In the genomic region with DNA sequence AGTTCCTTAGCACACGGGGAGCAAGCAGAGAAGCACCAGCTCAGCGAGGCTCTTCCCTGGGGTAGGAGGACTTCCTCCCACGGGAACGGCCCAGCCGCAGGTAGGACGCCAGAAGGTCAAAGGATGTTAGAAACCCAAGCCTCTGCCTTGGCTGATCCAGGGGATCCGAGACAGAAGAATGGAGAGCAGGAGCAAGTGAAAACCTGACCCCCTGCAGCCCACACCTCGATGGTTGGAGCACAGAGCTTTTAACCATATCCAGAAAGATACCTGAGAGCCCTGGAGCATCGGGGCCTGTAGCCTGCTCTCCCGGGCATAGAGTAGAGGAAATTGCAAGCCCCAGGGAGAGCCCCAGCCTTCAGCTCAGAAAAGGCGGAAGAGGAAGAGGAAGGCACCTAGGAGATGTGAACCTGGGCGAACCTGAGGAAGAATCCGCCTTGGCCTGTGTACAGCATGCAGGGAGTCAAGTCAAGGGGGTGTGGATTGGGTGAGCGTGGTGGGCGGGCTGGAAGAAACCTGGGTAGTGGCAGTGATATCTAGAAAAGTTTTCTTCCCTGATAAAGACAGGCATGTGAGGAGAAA, we compare ENCODE assay signal across 17 cellular contexts.
DNase-seq lines count a peak whose midpoint lies in the region; ATAC-seq and TF ChIP-seq lines count a peak whose summit lies in the region.
"Had no signal": no experiment of that assay in that cellular context is flagged by ENCODE, and none has a peak within 500 bp of the region (broad histone marks: within the 10 kb centered on the region; RNA-seq: fewer than 3 reads in every experiment).

No MANE protein-coding gene starts in this region.

- H3K27ac Mint-ChIP-seq in osteocyte (ENCODE audit: unreplicated experiment), result no peak overlapping the region
- H3K27ac Mint-ChIP-seq: GM23338, HFFc6 had no signal

- TF ChIP-seq CTCF in osteocyte (IDR thresholded peaks at IDR 0.05), result no peak

- H2BK5ac ChIP-seq in mesenchymal stem cell (ENCODE audit: low read depth, low read length, poor library complexity, severe bottlenecking), result no peak overlapping the region

- H2BK120ac ChIP-seq in mesenchymal stem cell (ENCODE audit: low read depth, low read length), result peak overlapping the region; percentile 40

- WGBS in mesenchymal stem cell, result 97% methylated on average over 15 of the region's 15 CpGs

- peak overlapping the region in 1 of 2 experiments; percentile 89 for H3K4ac ChIP-seq in mesenchymal stem cell (ENCODE audit: low read depth in 1 of 2, low read length in 2 of 2)

- no peak overlapping the region for H2AFZ ChIP-seq in mesenchymal stem cell (ENCODE audit: low read depth, low read length)
- H2AFZ ChIP-seq: GM23338 had no signal

- no peak for ATAC-seq in HG03520 (IDR thresholded peaks at IDR 0.05; ENCODE audit: unreplicated experiment)
- ATAC-seq in GM19328 (IDR thresholded peaks at IDR 0.05; ENCODE audit: unreplicated experiment), result no peak
- ATAC-seq: A549, GM12878, GM23338 had no signal

- H4K91ac ChIP-seq in mesenchymal stem cell (ENCODE audit: low read length), result peak overlapping the region; percentile 19

- H2AK5ac ChIP-seq in mesenchymal stem cell (ENCODE audit: low read length, severe bottlenecking), result no peak overlapping the region

- peaks cover 30% of the 10 kb centered on the region for H3K4me1 Mint-ChIP-seq in osteocyte (ENCODE audit: unreplicated experiment)
- H3K4me1 Mint-ChIP-seq: CD4-positive, CD25-positive, alpha-beta regulatory T cell had no signal

- no peaks in the 10 kb centered on the region for H3K79me1 ChIP-seq in mesenchymal stem cell (replicated peaks; ENCODE audit: low read length, poor library complexity, severe bottlenecking)

- no peak overlapping the region; a peak in 2 of 22 replicates for H3K9ac ChIP-seq in BLaER1 treated with 17β-estradiol and CSF1 and Interleukin-3, amounts not matched to agents 10 nM and 100 nM
- no peak overlapping the region for H3K9ac ChIP-seq in mesenchymal stem cell (ENCODE audit: low read length)

- no peaks in the 10 kb centered on the region for H3K36me3 Mint-ChIP-seq in osteocyte (ENCODE audit: unreplicated experiment)
- H3K36me3 Mint-ChIP-seq: CD4-positive, CD25-positive, alpha-beta regulatory T cell had no signal

- H2BK12ac ChIP-seq in mesenchymal stem cell (ENCODE audit: low read length in 2 of 2), result peak overlapping the region; percentile 63 to 100

- H3K27ac ChIP-seq in BLaER1 treated with 17β-estradiol and CSF1 and Interleukin-3, amounts not matched to agents 10 nM and 100 nM, result peak overlapping the region in 4 of 11 experiments; percentile 56 to 85 (median 76); a peak in 5 of 22 replicates
- no peak overlapping the region for H3K27ac ChIP-seq in mesenchymal stem cell (ENCODE audit: low read length, poor library complexity, severe bottlenecking)
- H3K27ac ChIP-seq: A549 had no signal

- H3K9me3 ChIP-seq in BLaER1 treated with 17β-estradiol and CSF1 and Interleukin-3, amounts not matched to agents 10 nM and 100 nM (replicated peaks in 1 of 11), result peaks cover 0 to 8% (median 0%) of the 10 kb centered on the region in 11 experiments; a peak in 2 of 22 replicates
- no peaks in the 10 kb centered on the region for H3K9me3 ChIP-seq in mesenchymal stem cell (ENCODE audit: control insufficient read depth, low read length)
- H3K9me3 ChIP-seq: A549, BE2C had no signal

- 0 out of 22 replicates have a peak, but pooled peaks cover 0 to 8% (median 0%) of the 10 kb centered on the region in 11 experiments for H3K27me3 ChIP-seq in BLaER1 treated with 17β-estradiol and CSF1 and Interleukin-3, amounts not matched to agents 10 nM and 100 nM
- H3K27me3 ChIP-seq in mesenchymal stem cell (ENCODE audit: control insufficient read depth in 1 of 2, insufficient read depth in 1 of 2, low read length in 2 of 2), result peaks cover 0 to 4% of the 10 kb centered on the region in 2 experiments
- no peaks in the 10 kb centered on the region; the same call in 1 of the 2 replicates for H3K27me3 ChIP-seq in H7 (ENCODE audit: control insufficient read depth, insufficient read depth, low read length)
- H3K27me3 ChIP-seq: BE2C had no signal

- peak overlapping the region; percentile 61 to 85 for H3K18ac ChIP-seq in mesenchymal stem cell (ENCODE audit: low read depth in 1 of 2, low read length in 2 of 2)

- no peak overlapping the region for H3K4me3 ChIP-seq in BLaER1 treated with 17β-estradiol and CSF1 and Interleukin-3, amounts not matched to agents 10 nM and 100 nM
- no peak overlapping the region for H3K4me3 ChIP-seq in mesenchymal stem cell (ENCODE audit: insufficient read depth in 1 of 2, low read depth in 1 of 2, low read length in 2 of 2)
- no peak overlapping the region for H3K4me3 ChIP-seq in H7 (ENCODE audit: insufficient read depth, low read depth, low read length)
- H3K4me3 ChIP-seq: A549, GM12878, GM23338 had no signal

- H3K4me1 ChIP-seq in BLaER1 treated with 17β-estradiol and CSF1 and Interleukin-3, amounts not matched to agents 10 nM and 100 nM, result peaks cover 12 to 61% (median 39%) of the 10 kb centered on the region in 10 experiments
- no peaks in the 10 kb centered on the region for H3K4me1 ChIP-seq in mesenchymal stem cell (ENCODE audit: control insufficient read depth, insufficient read depth, low read depth, low read length)
- H3K4me1 ChIP-seq: A549, BE2C had no signal

- peak overlapping the region; percentile 38 to 79 (median 62) for H3K4me2 ChIP-seq in BLaER1 treated with 17β-estradiol and CSF1 and Interleukin-3, amounts not matched to agents 10 nM and 100 nM
- no peak overlapping the region for H3K4me2 ChIP-seq in mesenchymal stem cell (ENCODE audit: low read length, poor library complexity, severe bottlenecking)
- H3K4me2 ChIP-seq: A549, GM23338 had no signal

- H4K8ac ChIP-seq in mesenchymal stem cell (ENCODE audit: low read length), result no peak overlapping the region

- DNase-seq in D341Med (ENCODE audit: low spot score) (peak; percentile 8), mesenchymal stem cell (no peak), osteocyte (ENCODE audit: extremely low spot score, unreplicated experiment) (peak; percentile 59), NCI-H2029 (lab: John Stamatoyannopoulos, UW) (no peak), H7 (no peak)
- DNase-seq: BE2C; CD4-positive, CD25-positive, alpha-beta regulatory T cell; DMS79; HCEC 1CT; HFFc6; KBM-7 had no signal

- H3K27me3 Mint-ChIP-seq in osteocyte (ENCODE audit: unreplicated experiment), result no peaks in the 10 kb centered on the region

- H4K20me1 ChIP-seq in BLaER1 treated with 17β-estradiol and CSF1 and Interleukin-3, amounts not matched to agents 10 nM and 100 nM, result no peaks in the 10 kb centered on the region

- no peaks in the 10 kb centered on the region for H3K36me3 ChIP-seq in BLaER1 treated with 17β-estradiol and CSF1 and Interleukin-3, amounts not matched to agents 10 nM and 100 nM
- H3K36me3 ChIP-seq in mesenchymal stem cell (ENCODE audit: control insufficient read depth in 1 of 2, insufficient read depth in 2 of 2, low read depth in 1 of 2, low read length in 2 of 2), result no peaks in the 10 kb centered on the region
- H3K36me3 ChIP-seq in H7 (replicated peaks; ENCODE audit: control insufficient read depth, insufficient read depth, low read length), result no peaks in the 10 kb centered on the region
- H3K36me3 ChIP-seq: BE2C had no signal

- H3K4me3 Mint-ChIP-seq in osteocyte (ENCODE audit: unreplicated experiment), result no peak overlapping the region
- H3K4me3 Mint-ChIP-seq: CD4-positive, CD25-positive, alpha-beta regulatory T cell; GM23338; HFFc6 had no signal

- H3K9me3 Mint-ChIP-seq in osteocyte (ENCODE audit: unreplicated experiment), result no peaks in the 10 kb centered on the region
- H3K9me3 Mint-ChIP-seq: GM23338, HFFc6 had no signal

- no peak overlapping the region for H3K14ac ChIP-seq in mesenchymal stem cell (ENCODE audit: low read length in 2 of 2)

- H2BK15ac ChIP-seq in mesenchymal stem cell (ENCODE audit: low read depth, poor library complexity, severe bottlenecking), result no peak overlapping the region

- peak overlapping the region in 1 of 2 experiments; percentile 31 for H3K23ac ChIP-seq in mesenchymal stem cell (ENCODE audit: low read length in 2 of 2)

Comparison
In these comparisons a context has a peak if more than half of its experiments do, and no peak if none do; other contexts are left out.
1. DNase-seq: peak in D341Med (single experiment) and osteocyte (single experiment); none in mesenchymal stem cell (single experiment), NCI-H2029 (single experiment) and H7 (single experiment).